ENCODE assay signal across 24 cellular contexts in genomic region chr13:104954210-104954609, GRCh38.
DNase-seq lines count a peak whose midpoint lies in the region; ATAC-seq and TF ChIP-seq lines count a peak whose summit lies in the region.
"Had no signal": no experiment of that assay in that cellular context is flagged by ENCODE, and none has a peak within 500 bp of the region (broad histone marks: within the 10 kb centered on the region; RNA-seq: fewer than 3 reads in every experiment).

No MANE protein-coding gene starts in this region.

- H3K27ac Mint-ChIP-seq in HFFc6, result no peak overlapping the region; the same call in 1 of the 2 replicates
- H3K27ac Mint-ChIP-seq in CD8-positive, alpha-beta memory T cell, result no peak overlapping the region
- H3K27ac Mint-ChIP-seq in stimulated activated naive CD8-positive, alpha-beta T cell treated with anti-CD3 and anti-CD28 coated beads, Interleukin-15, amount 100 ng/mL, for 72 hours, result no peak overlapping the region
- H3K27ac Mint-ChIP-seq: activated CD8-positive, alpha-beta T cell treated with anti-CD3 and anti-CD28 coated beads for 36 hours; activated naive CD8-positive, alpha-beta T cell had no signal

- H3K9me3 Mint-ChIP-seq in HFFc6, result peaks cover 14% of the 10 kb centered on the region; the same call in 1 of the 2 replicates
- peaks cover 0 to 6% (median 0%) of the 10 kb centered on the region in 5 donors for H3K9me3 Mint-ChIP-seq in CD8-positive, alpha-beta memory T cell
- H3K9me3 Mint-ChIP-seq in stimulated activated naive CD8-positive, alpha-beta T cell treated with anti-CD3 and anti-CD28 coated beads, Interleukin-15, amount 100 ng/mL, for 72 hours, result no peaks in the 10 kb centered on the region
- H3K9me3 Mint-ChIP-seq: activated CD8-positive, alpha-beta T cell treated with anti-CD3 and anti-CD28 coated beads for 36 hours had no signal

- 20% methylated on average over 2 of the region's 2 CpGs for WGBS in right lobe of liver (ENCODE audit: insufficient coverage, low coverage, low lambda C conversion rate, missing lambda C conversion rate)
- 82 to 91% (median 89%) methylated on average over 2 of the region's 2 CpGs for WGBS in psoas muscle, 3 donors

- ATAC-seq in right lobe of liver (peak; percentile 62 to 77 (median 70)), psoas muscle (no peak)
- ATAC-seq in stimulated activated naive CD8-positive, alpha-beta T cell treated with anti-CD3 and anti-CD28 coated beads, Interleukin-15, amount 100 ng/mL, for 72 hours, result no peak
- ATAC-seq: activated CD8-positive, alpha-beta T cell treated with anti-CD3 and anti-CD28 coated beads for 36 hours; HCT116; K562; stimulated activated naive CD8-positive, alpha-beta T cell treated with anti-CD3 and anti-CD28 coated beads, Interleukin-15, Interleukin-2, amounts not matched to agents 100 U/mL and 50 U/mL, for 24 hours had no signal

- intact Hi-C loops in right lobe of liver (cut with DNase I), result no loop called here
- intact Hi-C loops in psoas muscle (cut with DNase I), result no loop called here

- no peaks in the 10 kb centered on the region for H3K36me3 ChIP-seq in right lobe of liver
- H3K36me3 ChIP-seq in CD8-positive, alpha-beta memory T cell (ENCODE audit: insufficient read depth, low read length), result no peaks in the 10 kb centered on the region
- no peaks in the 10 kb centered on the region for H3K36me3 ChIP-seq in psoas muscle (ENCODE audit: insufficient read depth in 1 of 2, low read depth in 1 of 2)
- H3K36me3 ChIP-seq: BLaER1 treated with 17β-estradiol and CSF1 and Interleukin-3, amounts not matched to agents 10 nM and 100 nM; sigmoid colon; SJCRH30; thoracic aorta had no signal

- H3K4me1 Mint-ChIP-seq in HFFc6 (ENCODE audit: low read depth), result peaks cover 42% of the 10 kb centered on the region; the same call in 1 of the 2 replicates
- H3K4me1 Mint-ChIP-seq in CD8-positive, alpha-beta memory T cell, result no peaks in the 10 kb centered on the region
- no peaks in the 10 kb centered on the region for H3K4me1 Mint-ChIP-seq in stimulated activated naive CD8-positive, alpha-beta T cell treated with anti-CD3 and anti-CD28 coated beads, Interleukin-15, amount 100 ng/mL, for 72 hours

- peak overlapping the region in 1 of 3 donors; percentile 6 for H3K4me3 ChIP-seq in right lobe of liver
- H3K4me3 ChIP-seq in CD8-positive, alpha-beta memory T cell (ENCODE audit: low read length), result no peak overlapping the region
- no peak overlapping the region for H3K4me3 ChIP-seq in psoas muscle
- H3K4me3 ChIP-seq: BLaER1 treated with 17β-estradiol and CSF1 and Interleukin-3, amounts not matched to agents 10 nM and 100 nM; K562; sigmoid colon; SJCRH30; thoracic aorta had no signal

- H3K36me3 Mint-ChIP-seq in HFFc6 (ENCODE audit: low read depth), result no peaks in the 10 kb centered on the region
- no peaks in the 10 kb centered on the region for H3K36me3 Mint-ChIP-seq in CD8-positive, alpha-beta memory T cell
- H3K36me3 Mint-ChIP-seq: activated naive CD8-positive, alpha-beta T cell had no signal

- H3K9me3 ChIP-seq in right lobe of liver, result no peaks in the 10 kb centered on the region
- no peaks in the 10 kb centered on the region for H3K9me3 ChIP-seq in CD8-positive, alpha-beta memory T cell (ENCODE audit: low read length)
- no peaks in the 10 kb centered on the region for H3K9me3 ChIP-seq in psoas muscle
- H3K9me3 ChIP-seq: BLaER1 treated with 17β-estradiol and CSF1 and Interleukin-3, amounts not matched to agents 10 nM and 100 nM; sigmoid colon; SJCRH30; thoracic aorta had no signal

- DNase-seq in HFFc6, result no peak
- peak; percentile 14 for DNase-seq in NCI-H460 (ENCODE audit: extremely low read depth, low read depth)
- peak; percentile 32 for DNase-seq in dedifferentiated amniotic fluid mesenchymal stem cell (ENCODE audit: extremely low spot score)
- DNase-seq in right lobe of liver, result no peak
- no peak for DNase-seq in activated CD4-positive, alpha-beta T cell treated with anti-CD3 and anti-CD28 coated beads for 48 hours
- DNase-seq in CD8-positive, alpha-beta memory T cell, result no peak
- DNase-seq in psoas muscle, result no peak
- DNase-seq in stimulated activated naive CD8-positive, alpha-beta T cell treated with anti-CD3 and anti-CD28 coated beads, Interleukin-15, amount 100 ng/mL, for 72 hours, result no peak
- DNase-seq: activated CD4-positive, alpha-beta T cell treated with anti-CD3 and anti-CD28 coated beads for 1 hour; activated CD8-positive, alpha-beta T cell treated with anti-CD3 and anti-CD28 coated beads for 36 hours; activated effector memory CD4-positive, alpha-beta T cell treated with Interleukin-2 at 50 U/mL for 16 hours; foreskin melanocyte; MM.1S; NCI-H146; NCI-H446; posterior cingulate gyrus; sigmoid colon; SJCRH30; stimulated activated naive CD8-positive, alpha-beta T cell treated with anti-CD3 and anti-CD28 coated beads, Interleukin-15, Interleukin-2, amounts not matched to agents 100 U/mL and 50 U/mL, for 24 hours had no signal

- peak overlapping the region in 1 of 3 donors; percentile 51 for H3K27ac ChIP-seq in right lobe of liver
- no peak overlapping the region for H3K27ac ChIP-seq in CD8-positive, alpha-beta memory T cell (ENCODE audit: low read depth, low read length)
- H3K27ac ChIP-seq in psoas muscle, result no peak overlapping the region
- H3K27ac ChIP-seq: BLaER1 treated with 17β-estradiol and CSF1 and Interleukin-3, amounts not matched to agents 10 nM and 100 nM; sigmoid colon; SJCRH30; thoracic aorta had no signal

- no peak for TF ChIP-seq CTCF in HFFc6 (IDR thresholded peaks at IDR 0.05)
- TF ChIP-seq CTCF in right lobe of liver (IDR thresholded peaks at IDR 0.05), result no peak
- TF ChIP-seq CTCF in psoas muscle (IDR thresholded peaks at IDR 0.05), result no peak

- POLR2A ChIA-PET in CD8-positive, alpha-beta memory T cell (lab: Charles Lee), result no interaction called here

- no peaks in the 10 kb centered on the region for H3K27me3 ChIP-seq in right lobe of liver
- no peaks in the 10 kb centered on the region for H3K27me3 ChIP-seq in CD8-positive, alpha-beta memory T cell (ENCODE audit: insufficient read depth, low read length, poor library complexity, severe bottlenecking)
- no peaks in the 10 kb centered on the region for H3K27me3 ChIP-seq in psoas muscle (ENCODE audit: insufficient read depth in 3 of 3, low read length in 2 of 3)
- H3K27me3 ChIP-seq: BLaER1 treated with 17β-estradiol and CSF1 and Interleukin-3, amounts not matched to agents 10 nM and 100 nM; sigmoid colon; SJCRH30 had no signal

- H3K4me3 Mint-ChIP-seq in HFFc6, result peak overlapping the region; percentile 81; the same call in 1 of the 2 replicates
- no peak overlapping the region for H3K4me3 Mint-ChIP-seq in CD8-positive, alpha-beta memory T cell
- no peak overlapping the region for H3K4me3 Mint-ChIP-seq in stimulated activated naive CD8-positive, alpha-beta T cell treated with anti-CD3 and anti-CD28 coated beads, Interleukin-15, amount 100 ng/mL, for 72 hours
- H3K4me3 Mint-ChIP-seq: activated CD8-positive, alpha-beta T cell treated with anti-CD3 and anti-CD28 coated beads for 36 hours; activated naive CD8-positive, alpha-beta T cell had no signal

- peaks cover 0 to 10% (median 5%) of the 10 kb centered on the region in 4 donors for H3K4me1 ChIP-seq in right lobe of liver
- H3K4me1 ChIP-seq in CD8-positive, alpha-beta memory T cell (ENCODE audit: insufficient read depth, low read length), result no peaks in the 10 kb centered on the region
- H3K4me1 ChIP-seq in psoas muscle, result no peaks in the 10 kb centered on the region
- H3K4me1 ChIP-seq: BLaER1 treated with 17β-estradiol and CSF1 and Interleukin-3, amounts not matched to agents 10 nM and 100 nM; sigmoid colon had no signal

- CTCF ChIA-PET in CD8-positive, alpha-beta memory T cell (lab: Charles Lee), result no interaction called here

- TF ChIP-seq POLR2A in right lobe of liver (IDR thresholded peaks at IDR 0.05), result no peak

- no peaks in the 10 kb centered on the region for H3K27me3 Mint-ChIP-seq in HFFc6 (ENCODE audit: insufficient read depth)
- H3K27me3 Mint-ChIP-seq in CD8-positive, alpha-beta memory T cell, result no peaks in the 10 kb centered on the region
- H3K27me3 Mint-ChIP-seq in stimulated activated naive CD8-positive, alpha-beta T cell treated with anti-CD3 and anti-CD28 coated beads, Interleukin-15, amount 100 ng/mL, for 72 hours, result no peaks in the 10 kb centered on the region
- H3K27me3 Mint-ChIP-seq: activated CD8-positive, alpha-beta T cell treated with anti-CD3 and anti-CD28 coated beads for 36 hours; activated naive CD8-positive, alpha-beta T cell had no signal

Comparison
In these comparisons a context has a peak if more than half of its experiments do, and no peak if none do; other contexts are left out.
1. DNase-seq: peak in NCI-H460 (single experiment) and dedifferentiated amniotic fluid mesenchymal stem cell (single experiment); none in HFFc6 (single experiment), right lobe of liver (0 of 3), activated CD4-positive, alpha-beta T cell treated with anti-CD3 and anti-CD28 coated beads for 48 hours (single experiment), CD8-positive, alpha-beta memory T cell (0 of 5), psoas muscle (0 of 2) and stimulated activated naive CD8-positive, alpha-beta T cell treated with anti-CD3 and anti-CD28 coated beads, Interleukin-15, amount 100 ng/mL, for 72 hours (0 of 2).
2. ATAC-seq: peak in right lobe of liver (4 of 4); none in psoas muscle (0 of 4) and stimulated activated naive CD8-positive, alpha-beta T cell treated with anti-CD3 and anti-CD28 coated beads, Interleukin-15, amount 100 ng/mL, for 72 hours (single experiment).